In genomic region chr18:50726960-50727589, GRCh38 we compare ENCODE assay signal across 10 cellular contexts.
DNase-seq lines count a peak whose midpoint lies in the region; ATAC-seq and TF ChIP-seq lines count a peak whose summit lies in the region.
"Had no signal": no experiment of that assay in that cellular context is flagged by ENCODE, and none has a peak within 500 bp of the region (broad histone marks: within the 10 kb centered on the region; RNA-seq: fewer than 3 reads in every experiment).

No MANE protein-coding gene starts in this region.

- H3K4me1 Mint-ChIP-seq in chondrocyte (ENCODE audit: low read depth), result no peaks in the 10 kb centered on the region
- no peaks in the 10 kb centered on the region for H3K4me1 Mint-ChIP-seq in activated naive CD4-positive, alpha-beta T cell treated with anti-CD3 and anti-CD28 coated beads, Interleukin-2, amount 10 ng/mL, durations not matched to agents 7 days and 5 days
- H3K4me1 Mint-ChIP-seq: natural killer cell had no signal

- TF ChIP-seq POLR2A in heart left ventricle (IDR thresholded peaks at IDR 0.05), result no peak

- H3K27ac ChIP-seq in heart left ventricle, result peak overlapping the region in 9 of 12 donors; percentile 17 to 78 (median 72)

- no peaks in the 10 kb centered on the region for H3K27me3 Mint-ChIP-seq in chondrocyte (ENCODE audit: low read depth)
- no peaks in the 10 kb centered on the region for H3K27me3 Mint-ChIP-seq in activated naive CD4-positive, alpha-beta T cell treated with anti-CD3 and anti-CD28 coated beads, Interleukin-2, amount 10 ng/mL, durations not matched to agents 7 days and 5 days

- H3K4me3 ChIP-seq in heart left ventricle, result no peak overlapping the region

- 7 to 25% (median 18%) methylated on average over 9 to 10 of the region's 10 CpGs for WGBS in heart left ventricle, 4 donors

- H3K36me3 Mint-ChIP-seq in chondrocyte (ENCODE audit: low read depth), result no peaks in the 10 kb centered on the region
- H3K36me3 Mint-ChIP-seq in activated naive CD4-positive, alpha-beta T cell treated with anti-CD3 and anti-CD28 coated beads, Interleukin-2, amount 10 ng/mL, durations not matched to agents 7 days and 5 days, result no peaks in the 10 kb centered on the region
- H3K36me3 Mint-ChIP-seq: natural killer cell had no signal

- H3K27me3 ChIP-seq in heart left ventricle, result no peaks in the 10 kb centered on the region

- no peaks in the 10 kb centered on the region for H3K9me3 Mint-ChIP-seq in chondrocyte (ENCODE audit: low read depth)
- H3K9me3 Mint-ChIP-seq in activated naive CD4-positive, alpha-beta T cell treated with anti-CD3 and anti-CD28 coated beads, Interleukin-2, amount 10 ng/mL, durations not matched to agents 7 days and 5 days, result no peaks in the 10 kb centered on the region
- H3K9me3 Mint-ChIP-seq: natural killer cell had no signal

- ATAC-seq in GM18499 (IDR thresholded peaks at IDR 0.05; ENCODE audit: insufficient read depth, unreplicated experiment) (peak; percentile 69), GM21529 (IDR thresholded peaks at IDR 0.05; ENCODE audit: unreplicated experiment) (peak; percentile 87), HG03442 (IDR thresholded peaks at IDR 0.05; ENCODE audit: unreplicated experiment) (peak; percentile 87), heart left ventricle (peak in 2 of 4 donors; percentile 4 to 31)
- ATAC-seq: natural killer cell had no signal

- TF ChIP-seq CTCF in heart left ventricle (IDR thresholded peaks at IDR 0.05), result no peak
- TF ChIP-seq CTCF in chondrocyte (IDR thresholded peaks at IDR 0.05), result no peak

- intact Hi-C loops in heart left ventricle (cut with DNase I), result loop anchor here in 5 of 10 donors (5.0 to 10.0 kb wide), 5 partner anchors 60 to 75 kb away; no protein-coding TSS in a partner anchor

- no peaks in the 10 kb centered on the region for H3K9me3 ChIP-seq in heart left ventricle

- no peaks in the 10 kb centered on the region for H3K36me3 ChIP-seq in heart left ventricle

- no peak for DNase-seq in heart left ventricle
- DNase-seq in chondrocyte (ENCODE audit: low spot score), result no peak
- no peak for DNase-seq in epidermal melanocyte (ENCODE audit: insufficient read length, low spot score)
- DNase-seq in activated naive CD4-positive, alpha-beta T cell treated with anti-CD3 and anti-CD28 coated beads, Interleukin-2, amount 10 ng/mL, durations not matched to agents 7 days and 5 days, result no peak
- DNase-seq in AG08396 (ENCODE audit: low spot score), result no peak
- DNase-seq: HFFc6, natural killer cell had no signal

- H3K4me1 ChIP-seq in heart left ventricle, result peaks cover 0 to 35% (median 14%) of the 10 kb centered on the region in 12 donors

- H3K4me3 Mint-ChIP-seq in chondrocyte (ENCODE audit: unreplicated experiment), result no peak overlapping the region
- no peak overlapping the region for H3K4me3 Mint-ChIP-seq in activated naive CD4-positive, alpha-beta T cell treated with anti-CD3 and anti-CD28 coated beads, Interleukin-2, amount 10 ng/mL, durations not matched to agents 7 days and 5 days
- H3K4me3 Mint-ChIP-seq: HFFc6, natural killer cell had no signal

- CTCF ChIA-PET in activated naive CD4-positive, alpha-beta T cell treated with anti-CD3 and anti-CD28 coated beads, Interleukin-2, amount 10 ng/mL, durations not matched to agents 7 days and 5 days (lab: Charles Lee), result no interaction called here

- H3K27ac Mint-ChIP-seq in chondrocyte (ENCODE audit: unreplicated experiment), result no peak overlapping the region
- no peak overlapping the region for H3K27ac Mint-ChIP-seq in activated naive CD4-positive, alpha-beta T cell treated with anti-CD3 and anti-CD28 coated beads, Interleukin-2, amount 10 ng/mL, durations not matched to agents 7 days and 5 days
- H3K27ac Mint-ChIP-seq: HFFc6, natural killer cell had no signal
